Comparison of ENCODE assay signal across 8 cellular contexts in genomic region chr3:143973352-143974021, GRCh38. TPM values are rescaled to one million over a fixed set of nuclear protein-coding genes. Genes with fewer than 3 reads are reported as not detected.
A peak's percentile ranks its signal among the peaks of the same experiment; 100 is the strongest.
DNase-seq lines count a peak whose midpoint lies in the region; ATAC-seq and TF ChIP-seq lines count a peak whose summit lies in the region.

No MANE protein-coding gene starts in this region.

- H3K9ac ChIP-seq in colonic mucosa (ENCODE audit: low read depth in 2 of 2, low read length in 2 of 2) (peak overlapping the region; percentile 85 to 92), mesendoderm (ENCODE audit: low read length) (peak overlapping the region; percentile 77)

- H3K9me3 Mint-ChIP-seq in activated T-cell treated with anti-CD3 and anti-CD28 coated beads, Interleukin-2, amount 50 U/mL, for 72 hours, result no peaks in the 10 kb centered on the region

- DNase-seq in activated T-cell treated with anti-CD3 and anti-CD28 coated beads, Interleukin-2, amount 50 U/mL, for 72 hours, result peak in 1 of 2 donors; percentile 1
- DNase-seq in activated T-cell treated with anti-CD3 and anti-CD28 coated beads, Interleukin-2, amount 50 U/mL, for 1 hour, result no peak
- DNase-seq in NOMO-1 treated with DMSO at 0.1 percent for 48 hours (lab: John Stamatoyannopoulos, UW; ENCODE audit: unreplicated experiment), result peak; percentile 27
- DNase-seq in colonic mucosa, result peak; percentile 39
- DNase-seq in mesendoderm, result no peak
- DNase-seq in uterus, result no peak
- DNase-seq in middle frontal gyrus (ENCODE audit: extremely low spot score, low spot score), result no peak
- DNase-seq in stimulated activated CD4-positive, alpha-beta T cell treated with anti-CD3 and anti-CD28 coated beads, Interleukin-4, amount 100 ng/mL, for 4 hours, result no peak

- H3K4ac ChIP-seq in mesendoderm (ENCODE audit: low read depth, low read length), result no peak overlapping the region

- no peak overlapping the region for H2BK120ac ChIP-seq in mesendoderm (ENCODE audit: low read depth, low read length)

- peak overlapping the region; percentile 94 for H3K4me3 ChIP-seq in colonic mucosa
- peak overlapping the region; percentile 49 for H3K4me3 ChIP-seq in mesendoderm (ENCODE audit: low read length)
- peak overlapping the region; percentile 71 to 94 for H3K4me3 ChIP-seq in uterus

- intact Hi-C loops in colonic mucosa (cut with DNase I) (no loop called here), uterus (cut with DNase I; ENCODE audit: low total_unique reads) (no loop called here)

- peak overlapping the region; percentile 74 for H3K27ac Mint-ChIP-seq in activated T-cell treated with anti-CD3 and anti-CD28 coated beads, Interleukin-2, amount 50 U/mL, for 72 hours

- peak in 1 of 2 donors; percentile 11 for TF ChIP-seq POLR2A in uterus (IDR thresholded peaks at IDR 0.05)

- H3K4me2 ChIP-seq in mesendoderm (ENCODE audit: low read length), result peak overlapping the region; percentile 29

- peak overlapping the region; percentile 73 for H3K18ac ChIP-seq in mesendoderm (ENCODE audit: low read length)

- H3K27me3 Mint-ChIP-seq in activated T-cell treated with anti-CD3 and anti-CD28 coated beads, Interleukin-2, amount 50 U/mL, for 72 hours (ENCODE audit: low read depth), result peaks cover 9% of the 10 kb centered on the region

- H2AK5ac ChIP-seq in mesendoderm (ENCODE audit: low read length), result no peak overlapping the region

- H3K9me3 ChIP-seq in colonic mucosa, result no peaks in the 10 kb centered on the region
- H3K9me3 ChIP-seq in uterus, result no peaks in the 10 kb centered on the region

- H3K4me1 ChIP-seq in colonic mucosa, result no peaks in the 10 kb centered on the region
- H3K4me1 ChIP-seq in mesendoderm (ENCODE audit: control insufficient read depth, low read depth, low read length), result no peaks in the 10 kb centered on the region
- no peaks in the 10 kb centered on the region for H3K4me1 ChIP-seq in uterus

- H4K8ac ChIP-seq in mesendoderm (ENCODE audit: low read depth, low read length), result no peak overlapping the region

- no peak overlapping the region for H4K5ac ChIP-seq in mesendoderm (ENCODE audit: low read length)

- peak overlapping the region; percentile 100 for H3K27ac ChIP-seq in colonic mucosa
- peak overlapping the region; percentile 20 for H3K27ac ChIP-seq in mesendoderm (ENCODE audit: low read depth, low read length)
- peak overlapping the region; percentile 94 to 98 for H3K27ac ChIP-seq in uterus

- no peak overlapping the region for H2BK5ac ChIP-seq in mesendoderm (ENCODE audit: low read length)

- no CpG with 5 or more reads among the region's 24 CpGs for WGBS in mesendoderm (ENCODE audit: extremely low coverage, insufficient coverage, low lambda C conversion rate)

- peaks cover 0 to 3% of the 10 kb centered on the region in 2 donors for H3K36me3 Mint-ChIP-seq in activated T-cell treated with anti-CD3 and anti-CD28 coated beads, Interleukin-2, amount 50 U/mL, for 72 hours (ENCODE audit: insufficient read depth in 2 of 2)

- peak overlapping the region; percentile 100 for H3K56ac ChIP-seq in mesendoderm (ENCODE audit: low read length)

- ATAC-seq in activated T-cell treated with anti-CD3 and anti-CD28 coated beads, Interleukin-2, amount 50 U/mL, for 72 hours (replicated peaks in 1 of 2), result no peak

- H3K4me1 Mint-ChIP-seq in activated T-cell treated with anti-CD3 and anti-CD28 coated beads, Interleukin-2, amount 50 U/mL, for 72 hours (ENCODE audit: low read depth), result peaks cover 43% of the 10 kb centered on the region

- H3K23ac ChIP-seq in mesendoderm (ENCODE audit: low read length), result no peak overlapping the region

- TF ChIP-seq CTCF in colonic mucosa (IDR thresholded peaks at IDR 0.05) (no peak), uterus (IDR thresholded peaks at IDR 0.05) (no peak)

- peaks cover 47% of the 10 kb centered on the region for H3K79me2 ChIP-seq in mesendoderm (ENCODE audit: control insufficient read depth, insufficient read depth, low read length)

- no peaks in the 10 kb centered on the region for H3K27me3 ChIP-seq in colonic mucosa
- no peaks in the 10 kb centered on the region for H3K27me3 ChIP-seq in mesendoderm (ENCODE audit: insufficient read depth, low read length, poor library complexity)
- no peaks in the 10 kb centered on the region for H3K27me3 ChIP-seq in uterus

- H3K36me3 ChIP-seq in colonic mucosa (no peaks in the 10 kb centered on the region), mesendoderm (ENCODE audit: control insufficient read depth, insufficient read depth, low read length) (no peaks in the 10 kb centered on the region), uterus (no peaks in the 10 kb centered on the region)

- H3K79me1 ChIP-seq in mesendoderm (ENCODE audit: low read length), result no peaks in the 10 kb centered on the region

- H2BK15ac ChIP-seq in mesendoderm (replicated peaks; ENCODE audit: low read depth), result no peak overlapping the region

- peak overlapping the region; percentile 90 to 95 for H3K4me3 Mint-ChIP-seq in activated T-cell treated with anti-CD3 and anti-CD28 coated beads, Interleukin-2, amount 50 U/mL, for 72 hours

RNA-seq across cellular contexts. Expression of gene DIPK2A, which starts 1.9 kb away (rescaled TPM):
- total RNA-seq in activated T-cell treated with anti-CD3 and anti-CD28 coated beads, Interleukin-2, amount 50 U/mL, for 72 hours, result 10 to 100 TPM in 1 of 2 donors, 1 to 10 TPM in 1; 9.4 to 10.4 TPM
- total RNA-seq in colonic mucosa (10 to 100 TPM; 19.3 to 21.4 TPM), uterus (100 to 1,000 TPM in 1 of 4 donors, 10 to 100 TPM in 2, 1 to 10 TPM in 1; 10.0 to 102 (median 34.3) TPM)
- 32.7 TPM for polyA plus RNA-seq in mesendoderm (2013, experiment 1 of 2)
- 34.3 TPM for polyA plus RNA-seq in mesendoderm (2013, experiment 2 of 2)

Comparison
In these comparisons a context has a peak if more than half of its experiments do, and no peak if none do; other contexts are left out.
1. DNase-seq: peak in NOMO-1 treated with DMSO at 0.1 percent for 48 hours (single experiment) and colonic mucosa (single experiment); none in activated T-cell treated with anti-CD3 and anti-CD28 coated beads, Interleukin-2, amount 50 U/mL, for 1 hour (single experiment), mesendoderm (single experiment), uterus (0 of 2), middle frontal gyrus (single experiment) and stimulated activated CD4-positive, alpha-beta T cell treated with anti-CD3 and anti-CD28 coated beads, Interleukin-4, amount 100 ng/mL, for 4 hours (0 of 2).
2. H3K27ac ChIP-seq: peak in every context shown above with its lines; median percentile 100 in colonic mucosa; 96 in uterus; 20 in mesendoderm.
3. Peak in every context shown above with its lines, with median percentiles within 50 percentile points of each other: H3K4me3 ChIP-seq.